Comparison of ENCODE assay signal across 15 cellular contexts in genomic region chrY:12615732-12616450, GRCh38.
A peak's percentile ranks its signal among the peaks of the same experiment; 100 is the strongest.
DNase-seq lines count a peak whose midpoint lies in the region; ATAC-seq and TF ChIP-seq lines count a peak whose summit lies in the region.
"Had no signal": no experiment of that assay in that cellular context is flagged by ENCODE, and none has a peak within 500 bp of the region (broad histone marks: within the 10 kb centered on the region; RNA-seq: fewer than 3 reads in every experiment).

No MANE protein-coding gene starts in this region.

- no peak overlapping the region for H4K8ac ChIP-seq in mesenchymal stem cell (ENCODE audit: low read length)

- H3K4me1 ChIP-seq in mesenchymal stem cell (ENCODE audit: control insufficient read depth, insufficient read depth, low read depth, low read length) = no peaks in the 10 kb centered on the region

- H3K79me1 ChIP-seq in mesenchymal stem cell (replicated peaks; ENCODE audit: low read length, poor library complexity, severe bottlenecking) = no peaks in the 10 kb centered on the region

- H3K36me3 ChIP-seq in MG63 (no peaks in the 10 kb centered on the region), mesenchymal stem cell (ENCODE audit: control insufficient read depth in 1 of 2, insufficient read depth in 2 of 2, low read depth in 1 of 2, low read length in 2 of 2) (no peaks in the 10 kb centered on the region)

- H3K27me3 ChIP-seq in MG63 (no peaks in the 10 kb centered on the region), mesenchymal stem cell (ENCODE audit: control insufficient read depth in 1 of 2, insufficient read depth in 1 of 2, low read length in 2 of 2) (no peaks in the 10 kb centered on the region)

- H3K27ac ChIP-seq in mesenchymal stem cell (ENCODE audit: low read length, poor library complexity, severe bottlenecking) = no peak overlapping the region

- H3K4me3 ChIP-seq in AG10803 (ENCODE audit: low read length) = no peak overlapping the region
- H3K4me3 ChIP-seq in MG63 = no peak overlapping the region
- H3K4me3 ChIP-seq in mesenchymal stem cell (ENCODE audit: insufficient read depth in 1 of 2, low read depth in 1 of 2, low read length in 2 of 2) = no peak overlapping the region

- no peak for ATAC-seq in omental fat pad (ENCODE audit: low FRiP score)
- ATAC-seq: HCT116, HepG2 had no signal

- H2BK12ac ChIP-seq in mesenchymal stem cell (ENCODE audit: low read length in 2 of 2) = no peak overlapping the region

- H3K9me3 ChIP-seq in MG63 (no peaks in the 10 kb centered on the region), mesenchymal stem cell (ENCODE audit: control insufficient read depth, low read length) (no peaks in the 10 kb centered on the region)

- no peak overlapping the region for H4K91ac ChIP-seq in mesenchymal stem cell (ENCODE audit: low read length)

- TF ChIP-seq CTCF in AG10803 (conservative IDR thresholded peaks at IDR 0.05; ENCODE audit: low read length) = no peak
- no peak for TF ChIP-seq CTCF in omental fat pad (IDR thresholded peaks at IDR 0.05)

- DNase-seq in AG10803 (ENCODE audit: low read depth) = peak; percentile 45
- peak; percentile 6 for DNase-seq in GM03348 (ENCODE audit: low spot score)
- peak; percentile 37 for DNase-seq in MG63
- DNase-seq in mesenchymal stem cell = peak; percentile 24
- DNase-seq in NK-92 (lab: John Stamatoyannopoulos, UW; ENCODE audit: unreplicated experiment) = no peak
- no peak for DNase-seq in SW 1271 (lab: John Stamatoyannopoulos, UW)
- DNase-seq in omental fat pad (ENCODE audit: low spot score) = no peak
- DNase-seq: 8988T; C1 segment of cervical spinal cord; Calu3; CD4-positive, alpha-beta T cell; DMS79; GDM1 had no signal

- H3K23ac ChIP-seq in mesenchymal stem cell (ENCODE audit: low read length in 2 of 2) = no peak overlapping the region

- no peak overlapping the region for H2BK120ac ChIP-seq in mesenchymal stem cell (ENCODE audit: low read depth, low read length)

- no peak overlapping the region for H3K4me2 ChIP-seq in mesenchymal stem cell (ENCODE audit: low read length, poor library complexity, severe bottlenecking)

- no peak overlapping the region for H3K9ac ChIP-seq in mesenchymal stem cell (ENCODE audit: low read length)

- H3K14ac ChIP-seq in mesenchymal stem cell (ENCODE audit: low read length in 2 of 2) = no peak overlapping the region

- no peak overlapping the region for H2AFZ ChIP-seq in mesenchymal stem cell (ENCODE audit: low read depth, low read length)

- H2AK5ac ChIP-seq in mesenchymal stem cell (ENCODE audit: low read length, severe bottlenecking) = no peak overlapping the region

- H3K18ac ChIP-seq in mesenchymal stem cell (ENCODE audit: low read depth in 1 of 2, low read length in 2 of 2) = no peak overlapping the region

- H2BK5ac ChIP-seq in mesenchymal stem cell (ENCODE audit: low read depth, low read length, poor library complexity, severe bottlenecking) = no peak overlapping the region

- no peak overlapping the region for H3K4ac ChIP-seq in mesenchymal stem cell (ENCODE audit: low read depth in 1 of 2, low read length in 2 of 2)

- no peak overlapping the region for H2BK15ac ChIP-seq in mesenchymal stem cell (ENCODE audit: low read depth, poor library complexity, severe bottlenecking)

Comparison
In these comparisons a context has a peak if more than half of its experiments do, and no peak if none do; other contexts are left out.
1. DNase-seq: peak in AG10803 (single experiment), GM03348 (single experiment), MG63 (single experiment) and mesenchymal stem cell (single experiment); none in NK-92 (single experiment), SW 1271 (0 of 2) and omental fat pad (single experiment).